ENCODE assay signal across 21 cellular contexts in genomic region chr7:9600974-9601373, GRCh38.
DNase-seq lines count a peak whose midpoint lies in the region; ATAC-seq, FAIRE-seq and TF ChIP-seq lines count a peak whose summit lies in the region.
"Had no signal": no experiment of that assay in that cellular context is flagged by ENCODE, and none has a peak within 500 bp of the region (broad histone marks: within the 10 kb centered on the region; RNA-seq: fewer than 3 reads in every experiment).

No MANE protein-coding gene starts in this region.

- DNase-seq in Caco-2, result peak in 1 of 2 experiments; percentile 46
- DNase-seq in GM12878 (ENCODE audit: low read depth, low spot score), result no peak
- DNase-seq in mesendoderm, result peak; percentile 34
- no peak for DNase-seq in T-cell
- DNase-seq in right cardiac atrium, result no peak
- DNase-seq in T-helper 9 cell, result no peak
- no peak for DNase-seq in nucleus accumbens (lab: John Stamatoyannopoulos, UW)
- DNase-seq: activated CD4-positive, alpha-beta T cell treated with anti-CD3 and anti-CD28 coated beads, Interleukin-2, amount 50 U/mL, for 4 hours; activated naive CD8-positive, alpha-beta T cell treated with anti-CD3 and anti-CD28 coated beads, Interleukin-2, amount 50 U/mL, for 24 hours; activated T-cell treated with anti-CD3 and anti-CD28 coated beads, Interleukin-2, amount 50 U/mL, for 72 hours; central memory CD4-positive, alpha-beta T cell; foreskin melanocyte; midbrain; NCI-H187; trophoblast cell had no signal

- POLR2A ChIA-PET in Caco-2 (lab: Charles Lee), result no interaction called here
- POLR2A ChIA-PET in GM12878 (lab: Charles Lee), result no interaction called here
- POLR2A ChIA-PET in T-cell (lab: Charles Lee), result no interaction called here

- TF ChIP-seq EP300 in GM12878 (IDR thresholded peaks at IDR 0.05; ENCODE audit: borderline replicate concordance in 1 of 2, control insufficient read depth in 1 of 2, low read depth in 2 of 2, low read length in 2 of 2), result no peak

- no peaks in the 10 kb centered on the region for H4K20me1 ChIP-seq in Loucy (ENCODE audit: insufficient read depth, low read length, poor library complexity, severe bottlenecking)
- no peaks in the 10 kb centered on the region for H4K20me1 ChIP-seq in GM12878 (ENCODE audit: control insufficient read depth, insufficient read depth)
- H4K20me1 ChIP-seq: BLaER1 had no signal

- no peak overlapping the region for H3K18ac ChIP-seq in mesendoderm (ENCODE audit: low read length)

- no peak overlapping the region for H2BK120ac ChIP-seq in mesendoderm (ENCODE audit: low read depth, low read length)

- H3K27me3 Mint-ChIP-seq in Caco-2 (ENCODE audit: insufficient read depth, unreplicated experiment), result no peaks in the 10 kb centered on the region
- H3K27me3 Mint-ChIP-seq in T-cell, result no peaks in the 10 kb centered on the region
- H3K27me3 Mint-ChIP-seq: activated naive CD8-positive, alpha-beta T cell treated with anti-CD3 and anti-CD28 coated beads, Interleukin-2, amount 50 U/mL, for 24 hours; stimulated activated memory B cell treated with anti-CD40 and anti-IgM and Interleukin-4, amounts not matched to agents 10 μg/mL and 1 μg/mL and 100 μg/mL, for 72 hours had no signal

- H3K4me3 Mint-ChIP-seq in Caco-2 (ENCODE audit: unreplicated experiment), result no peak overlapping the region
- H3K4me3 Mint-ChIP-seq in T-cell, result no peak overlapping the region
- H3K4me3 Mint-ChIP-seq: activated naive CD8-positive, alpha-beta T cell treated with anti-CD3 and anti-CD28 coated beads, Interleukin-2, amount 50 U/mL, for 24 hours; activated T-cell treated with anti-CD3 and anti-CD28 coated beads, Interleukin-2, amount 50 U/mL, for 72 hours; stimulated activated memory B cell treated with anti-CD40 and anti-IgM and Interleukin-4, amounts not matched to agents 10 μg/mL and 1 μg/mL and 100 μg/mL, for 72 hours had no signal

- no peaks in the 10 kb centered on the region for H3K79me1 ChIP-seq in mesendoderm (ENCODE audit: low read length)

- no peak overlapping the region for H3K23ac ChIP-seq in mesendoderm (ENCODE audit: low read length)

- CTCF ChIA-PET in Caco-2 (lab: Charles Lee), result no interaction called here
- CTCF ChIA-PET in GM12878 (lab: Yijun Ruan, JAX), result interaction anchor here (0.9 to 1.5 kb wide), 2 partner anchors 10 to 13 kb away, joined by 4 read pairs; no protein-coding TSS in a partner anchor
- CTCF ChIA-PET in T-cell (lab: Charles Lee), result no interaction called here

- TF ChIP-seq POLR2A in GM12878 (IDR thresholded peaks at IDR 0.05; ENCODE audit: low read depth, low read length), result no peak

- H2BK5ac ChIP-seq in mesendoderm (ENCODE audit: low read length), result no peak overlapping the region

- H3K9me3 ChIP-seq in Caco-2 (no peaks in the 10 kb centered on the region; the same call in 1 of the 2 replicates), Loucy (ENCODE audit: insufficient read depth, low read depth, low read length) (no peaks in the 10 kb centered on the region), GM12878 (replicated peaks; ENCODE audit: control insufficient read depth, insufficient read depth, low read length) (no peaks in the 10 kb centered on the region), right cardiac atrium (ENCODE audit: control insufficient read depth, low read length) (no peaks in the 10 kb centered on the region)
- H3K9me3 ChIP-seq: BLaER1 had no signal

- no peak overlapping the region for H4K8ac ChIP-seq in mesendoderm (ENCODE audit: low read depth, low read length)

- in situ Hi-C loops in GM12878 (cut with MboI), result no loop called here

- H3K27me3 ChIP-seq in Caco-2 (replicated peaks; ENCODE audit: control insufficient read depth, insufficient read depth, low read length) (no peaks in the 10 kb centered on the region), Loucy (ENCODE audit: insufficient read depth, low read length, poor library complexity, severe bottlenecking) (no peaks in the 10 kb centered on the region), GM12878 (replicated peaks in 1 of 2; ENCODE audit: control insufficient read depth in 2 of 2, insufficient read depth in 2 of 2, low read length in 1 of 2) (no peaks in the 10 kb centered on the region), mesendoderm (ENCODE audit: insufficient read depth, low read length, poor library complexity) (no peaks in the 10 kb centered on the region), right cardiac atrium (ENCODE audit: control insufficient read depth, insufficient read depth) (no peaks in the 10 kb centered on the region)
- H3K27me3 ChIP-seq: BLaER1 had no signal

- RAD21 ChIA-PET in GM12878 (lab: Charles Lee; ENCODE audit: unreplicated experiment), result no interaction called here

- no peak overlapping the region for H3K9ac ChIP-seq in Loucy (ENCODE audit: low read depth, low read length, poor library complexity, severe bottlenecking)
- no peak overlapping the region for H3K9ac ChIP-seq in GM12878 (ENCODE audit: control insufficient read depth, insufficient read depth, low read length)
- no peak overlapping the region for H3K9ac ChIP-seq in mesendoderm (ENCODE audit: low read length)
- H3K9ac ChIP-seq: BLaER1 had no signal

- H4K5ac ChIP-seq in mesendoderm (ENCODE audit: low read length), result no peak overlapping the region

- H3K4me1 ChIP-seq in Caco-2 (no peaks in the 10 kb centered on the region), Loucy (ENCODE audit: insufficient read depth, low read length, poor library complexity, severe bottlenecking) (no peaks in the 10 kb centered on the region), GM12878 (ENCODE audit: control insufficient read depth, insufficient read depth, low read length) (no peaks in the 10 kb centered on the region), mesendoderm (ENCODE audit: control insufficient read depth, low read depth, low read length) (no peaks in the 10 kb centered on the region), right cardiac atrium (ENCODE audit: control insufficient read depth, insufficient read depth, low read length) (no peaks in the 10 kb centered on the region)
- H3K4me1 ChIP-seq: BLaER1 had no signal

- H3K27ac Mint-ChIP-seq in Caco-2 (ENCODE audit: unreplicated experiment) (no peak overlapping the region), T-cell (no peak overlapping the region)
- H3K27ac Mint-ChIP-seq: activated naive CD8-positive, alpha-beta T cell treated with anti-CD3 and anti-CD28 coated beads, Interleukin-2, amount 50 U/mL, for 24 hours; activated T-cell treated with anti-CD3 and anti-CD28 coated beads, Interleukin-2, amount 50 U/mL, for 72 hours; stimulated activated memory B cell treated with anti-CD40 and anti-IgM and Interleukin-4, amounts not matched to agents 10 μg/mL and 1 μg/mL and 100 μg/mL, for 72 hours had no signal

- TF ChIP-seq CTCF in Caco-2 (IDR thresholded peaks at IDR 0.05; ENCODE audit: insufficient read depth in 1 of 2, low read depth in 1 of 2, low read length in 1 of 2, severe bottlenecking in 1 of 2, unreplicated experiment in 1 of 2) (peak; percentile 46 to 49), Loucy (conservative IDR thresholded peaks at IDR 0.05; ENCODE audit: low read length) (peak; percentile 64), GM12878 (IDR thresholded peaks at IDR 0.05 in 2 of 3, conservative IDR thresholded peaks at IDR 0.05 in 1 of 3; ENCODE audit: control insufficient read depth in 2 of 3, extremely low read depth in 1 of 3, insufficient read depth in 1 of 3, low read depth in 3 of 3, low read length in 3 of 3) (no peak)

- TF ChIP-seq RAD21 in GM12878 (IDR thresholded peaks at IDR 0.05; ENCODE audit: insufficient read depth, low read depth, low read length), result no peak

- WGBS in GM12878 (ENCODE audit: insufficient coverage, insufficient replicate concordance, low lambda C conversion rate, missing lambda C conversion rate), result 50% methylated on average over 2 of the region's 2 CpGs
- no CpG with 5 or more reads among the region's 2 CpGs for WGBS in mesendoderm (ENCODE audit: extremely low coverage, insufficient coverage, low lambda C conversion rate)
- WGBS in right cardiac atrium, result 90% methylated on average over 2 of the region's 2 CpGs

- SMC1A ChIA-PET in GM12878 (lab: Charles Lee; ENCODE audit: uncharacterized antibody, unreplicated experiment), result no interaction called here

- H3K79me2 ChIP-seq in Loucy (ENCODE audit: insufficient read depth, low read length) (no peaks in the 10 kb centered on the region), GM12878 (ENCODE audit: control insufficient read depth, insufficient read depth, low read length) (no peaks in the 10 kb centered on the region), mesendoderm (ENCODE audit: control insufficient read depth, insufficient read depth, low read length) (no peaks in the 10 kb centered on the region)

- H3K4me3 ChIP-seq in Caco-2 (ENCODE audit: low read depth, low read length) (no peak overlapping the region), Loucy (ENCODE audit: low read length, poor library complexity, severe bottlenecking) (no peak overlapping the region), GM12878 (no peak overlapping the region), mesendoderm (ENCODE audit: low read length) (no peak overlapping the region), right cardiac atrium (ENCODE audit: low read length) (no peak overlapping the region)
- H3K4me3 ChIP-seq: BLaER1, skin epidermis had no signal

- H2AFZ ChIP-seq in Loucy (ENCODE audit: low read length) (no peak overlapping the region), GM12878 (ENCODE audit: control insufficient read depth, low read depth, low read length) (no peak overlapping the region)

- no peak overlapping the region for H3K4me2 ChIP-seq in Loucy (ENCODE audit: low read depth, low read length, poor library complexity, severe bottlenecking)
- no peak overlapping the region for H3K4me2 ChIP-seq in GM12878 (ENCODE audit: control insufficient read depth, insufficient read depth)
- no peak overlapping the region for H3K4me2 ChIP-seq in mesendoderm (ENCODE audit: low read length)
- H3K4me2 ChIP-seq: BLaER1 had no signal

- H3K4ac ChIP-seq in mesendoderm (ENCODE audit: low read depth, low read length), result no peak overlapping the region

- no peaks in the 10 kb centered on the region for H3F3A ChIP-seq in Loucy (ENCODE audit: low read depth)

- ATAC-seq in GM12878, result peak; percentile 51; the same call in 1 of the 3 replicates
- ATAC-seq in T-cell (replicated peaks in 1 of 4), result no peak
- ATAC-seq in right cardiac atrium, result no peak
- ATAC-seq: activated naive CD8-positive, alpha-beta T cell treated with anti-CD3 and anti-CD28 coated beads, Interleukin-2, amount 50 U/mL, for 24 hours; activated T-cell treated with anti-CD3 and anti-CD28 coated beads, Interleukin-2, amount 50 U/mL, for 72 hours; stimulated activated memory B cell treated with anti-CD40 and anti-IgM and Interleukin-4, amounts not matched to agents 10 μg/mL and 1 μg/mL and 100 μg/mL, for 72 hours had no signal

- intact Hi-C loops in Caco-2 (cut with micrococcal nuclease; ENCODE audit: unreplicated experiment), result no loop called here
- intact Hi-C loops in GM12878 (cut with micrococcal nuclease; ENCODE audit: unreplicated experiment), result no loop called here
- intact Hi-C loops in right cardiac atrium (cut with DNase I), result no loop called here

- H3K9me3 Mint-ChIP-seq in Caco-2 (ENCODE audit: unreplicated experiment) (no peaks in the 10 kb centered on the region), T-cell (peaks cover 0 to 20% (median 7%) of the 10 kb centered on the region in 3 donors)
- H3K9me3 Mint-ChIP-seq: stimulated activated memory B cell treated with anti-CD40 and anti-IgM and Interleukin-4, amounts not matched to agents 10 μg/mL and 1 μg/mL and 100 μg/mL, for 72 hours had no signal

- H3K56ac ChIP-seq in mesendoderm (ENCODE audit: low read length), result no peak overlapping the region

- H3K9me2 ChIP-seq in Loucy (replicated peaks; ENCODE audit: low read depth, low read length), result no peaks in the 10 kb centered on the region; the same call in 1 of the 2 replicates

- H3K27ac ChIP-seq in GM12878 (ENCODE audit: control insufficient read depth, insufficient read depth), result no peak overlapping the region
- H3K27ac ChIP-seq in mesendoderm (ENCODE audit: low read depth, low read length), result no peak overlapping the region
- no peak overlapping the region for H3K27ac ChIP-seq in right cardiac atrium (ENCODE audit: low read length)
- H3K27ac ChIP-seq: BLaER1, skin epidermis had no signal

- BruUV-seq in Caco-2 (replicated peaks; lab: Mats Ljungman, UMichigan) (no TSS peak), GM12878 (replicated peaks; lab: Mats Ljungman, UMichigan) (no TSS peak)

- H3K36me3 Mint-ChIP-seq in Caco-2 (ENCODE audit: insufficient read depth, unreplicated experiment), result no peaks in the 10 kb centered on the region
- H3K36me3 Mint-ChIP-seq in T-cell, result no peaks in the 10 kb centered on the region
- H3K36me3 Mint-ChIP-seq: stimulated activated memory B cell treated with anti-CD40 and anti-IgM and Interleukin-4, amounts not matched to agents 10 μg/mL and 1 μg/mL and 100 μg/mL, for 72 hours had no signal

- no peak overlapping the region for H2AK5ac ChIP-seq in mesendoderm (ENCODE audit: low read length)

- no peaks in the 10 kb centered on the region for H3K4me1 Mint-ChIP-seq in Caco-2 (ENCODE audit: low read depth, unreplicated experiment)
- H3K4me1 Mint-ChIP-seq in T-cell, result no peaks in the 10 kb centered on the region
- H3K4me1 Mint-ChIP-seq: activated naive CD8-positive, alpha-beta T cell treated with anti-CD3 and anti-CD28 coated beads, Interleukin-2, amount 50 U/mL, for 24 hours; stimulated activated memory B cell treated with anti-CD40 and anti-IgM and Interleukin-4, amounts not matched to agents 10 μg/mL and 1 μg/mL and 100 μg/mL, for 72 hours had no signal

- FAIRE-seq in GM12878 (lab: Jason Lieb, UNC), result no peak
- FAIRE-seq: GM12891, keratinocyte had no signal

- no peak overlapping the region for H2BK15ac ChIP-seq in mesendoderm (replicated peaks; ENCODE audit: low read depth)

- H3K36me3 ChIP-seq in Caco-2 (ENCODE audit: control insufficient read depth, insufficient read depth, low read length) (no peaks in the 10 kb centered on the region), Loucy (ENCODE audit: insufficient read depth, low read length) (no peaks in the 10 kb centered on the region), GM12878 (ENCODE audit: control insufficient read depth in 2 of 2, insufficient read depth in 2 of 2, low read length in 1 of 2) (no peaks in the 10 kb centered on the region), mesendoderm (ENCODE audit: control insufficient read depth, insufficient read depth, low read length) (no peaks in the 10 kb centered on the region)
- H3K36me3 ChIP-seq: BLaER1 had no signal

Comparison
In these comparisons a context has a peak if more than half of its experiments do, and no peak if none do; other contexts are left out.
1. CTCF ChIP-seq: peak in Caco-2 (2 of 2) and Loucy (single experiment); none in GM12878 (0 of 3).